Comparison of ENCODE assay signal across 12 cellular contexts in genomic region chr11:35036642-35037041, GRCh38.
DNase-seq lines count a peak whose midpoint lies in the region; ATAC-seq, FAIRE-seq and TF ChIP-seq lines count a peak whose summit lies in the region.
"Had no signal": no experiment of that assay in that cellular context is flagged by ENCODE, and none has a peak within 500 bp of the region (broad histone marks: within the 10 kb centered on the region; RNA-seq: fewer than 3 reads in every experiment).

No MANE protein-coding gene starts in this region.

- peak overlapping the region; percentile 89 for H3K27ac ChIP-seq in ACC112 (ENCODE audit: low read depth, low read length)
- H3K27ac ChIP-seq in SJCRH30, result peak overlapping the region; percentile 11; the same call in 1 of the 2 replicates
- no peak overlapping the region for H3K27ac ChIP-seq in WERI-Rb-1

- H3K27me3 ChIP-seq in ACC112 (ENCODE audit: insufficient read depth, low read length) (no peaks in the 10 kb centered on the region), SJCRH30 (no peaks in the 10 kb centered on the region), WERI-Rb-1 (ENCODE audit: insufficient read depth, low read depth, severe bottlenecking) (no peaks in the 10 kb centered on the region)
- H3K27me3 ChIP-seq: MG63 had no signal

- DNase-seq in GM19239 (ENCODE audit: insufficient read length, low spot score) (no peak), SJCRH30 (peak in 1 of 2 experiments; percentile 5), fibroblast of pulmonary artery (ENCODE audit: low read depth) (peak; percentile 29), left lobe of liver (ENCODE audit: low spot score) (no peak), DMS53 treated with DMSO at 0.1 percent for 48 hours (lab: John Stamatoyannopoulos, UW; ENCODE audit: unreplicated experiment) (no peak), SW 1271 (lab: John Stamatoyannopoulos, UW) (no peak), WERI-Rb-1 (no peak)
- DNase-seq: activated CD4-positive, alpha-beta T cell treated with anti-CD3 and anti-CD28 coated beads, Interleukin-2, amount 50 U/mL, for 1 hour; activated naive CD4-positive, alpha-beta T cell treated with anti-CD3 and anti-CD28 coated beads, Interleukin-2, amount 10 ng/mL, durations not matched to agents 7 days and 5 days; left cardiac atrium had no signal

- no peak overlapping the region for H2AFZ ChIP-seq in ACC112 (ENCODE audit: low read length, unreplicated experiment)

- H3K4me1 ChIP-seq in ACC112 (ENCODE audit: control insufficient read depth, insufficient read depth, low read length, unreplicated experiment), result peaks cover 58% of the 10 kb centered on the region
- peaks cover 19% of the 10 kb centered on the region for H3K4me1 ChIP-seq in SJCRH30

- H3K9me3 ChIP-seq in SJCRH30 (replicated peaks), result no peaks in the 10 kb centered on the region
- H3K9me3 ChIP-seq in WERI-Rb-1 (ENCODE audit: severe bottlenecking), result no peaks in the 10 kb centered on the region
- H3K9me3 ChIP-seq: MG63 had no signal

- no peak overlapping the region for H3K4me3 ChIP-seq in ACC112 (ENCODE audit: low read depth, low read length)
- no peak overlapping the region for H3K4me3 ChIP-seq in SJCRH30
- no peak overlapping the region for H3K4me3 ChIP-seq in fibroblast of pulmonary artery (replicated peaks; ENCODE audit: low read depth, low read length)
- H3K4me3 ChIP-seq in WERI-Rb-1 (ENCODE audit: low read depth, low read length), result no peak overlapping the region
- H3K4me3 ChIP-seq: MG63 had no signal

- ATAC-seq in left lobe of liver, result no peak

- peak; percentile 68 for FAIRE-seq in GM19239 (lab: Jason Lieb, UNC)

- no peaks in the 10 kb centered on the region for H3K79me2 ChIP-seq in ACC112 (ENCODE audit: control insufficient read depth, insufficient read depth, low read length, unreplicated experiment)

- TF ChIP-seq CTCF in fibroblast of pulmonary artery (IDR thresholded peaks at IDR 0.05; ENCODE audit: low read length, missing control alignments) (no peak), WERI-Rb-1 (IDR thresholded peaks at IDR 0.05; ENCODE audit: low read depth, low read length) (no peak)

- H3K36me3 ChIP-seq in ACC112 (ENCODE audit: insufficient read depth, low read length) (no peaks in the 10 kb centered on the region), SJCRH30 (no peaks in the 10 kb centered on the region), WERI-Rb-1 (no peaks in the 10 kb centered on the region)
- H3K36me3 ChIP-seq: MG63 had no signal
